ENCODE assay signal across 14 cellular contexts in genomic region chr5:88819332-88819999, GRCh38.
DNase-seq lines count a peak whose midpoint lies in the region; ATAC-seq and TF ChIP-seq lines count a peak whose summit lies in the region.
"Had no signal": no experiment of that assay in that cellular context is flagged by ENCODE, and none has a peak within 500 bp of the region (broad histone marks: within the 10 kb centered on the region; RNA-seq: fewer than 3 reads in every experiment).

No MANE protein-coding gene starts in this region.

- H2AFZ ChIP-seq in OCI-LY1 (ENCODE audit: low read length) = no peak overlapping the region

- peaks cover 100% of the 10 kb centered on the region for H3K4me1 ChIP-seq in OCI-LY1 (ENCODE audit: insufficient read depth, low read length, severe bottlenecking)
- H3K4me1 ChIP-seq in gastrocnemius medialis = peaks cover 81 to 95% of the 10 kb centered on the region in 2 donors
- H3K4me1 ChIP-seq in CD8-positive, alpha-beta T cell (ENCODE audit: insufficient read depth, low read length) = no peaks in the 10 kb centered on the region
- peaks cover 10% of the 10 kb centered on the region for H3K4me1 ChIP-seq in upper lobe of right lung

- peak overlapping the region; percentile 46 for H3K9ac ChIP-seq in OCI-LY1 (ENCODE audit: low read length)

- peak overlapping the region; percentile 59 for H3K4me3 ChIP-seq in OCI-LY1 (ENCODE audit: low read depth, low read length, poor library complexity, severe bottlenecking)
- H3K4me3 ChIP-seq in gastrocnemius medialis = no peak overlapping the region
- H3K4me3 ChIP-seq in CD8-positive, alpha-beta T cell (ENCODE audit: low read depth, low read length) = no peak overlapping the region
- no peak overlapping the region for H3K4me3 ChIP-seq in upper lobe of right lung
- H3K4me3 ChIP-seq: ovary, testis had no signal

- peak overlapping the region; percentile 53 for H3K4me2 ChIP-seq in OCI-LY1 (ENCODE audit: low read length)

- no peaks in the 10 kb centered on the region for H4K20me1 ChIP-seq in OCI-LY1 (ENCODE audit: insufficient read depth, low read length)

- TF ChIP-seq POLR2A in gastrocnemius medialis (IDR thresholded peaks at IDR 0.05) = no peak

- H3F3A ChIP-seq in OCI-LY1 (ENCODE audit: insufficient read depth, low read length) = no peaks in the 10 kb centered on the region

- TF ChIP-seq CTCF in OCI-LY1 (IDR thresholded peaks at IDR 0.05; ENCODE audit: low read length) (no peak), gastrocnemius medialis (IDR thresholded peaks at IDR 0.05 in 4 of 5, conservative IDR thresholded peaks at IDR 0.05 in 1 of 5) (no peak), upper lobe of right lung (IDR thresholded peaks at IDR 0.05) (no peak)
- TF ChIP-seq CTCF in CD8-positive, alpha-beta T cell (IDR thresholded peaks at IDR 0.05) = no peak

- H3K27ac ChIP-seq in OCI-LY1 (ENCODE audit: low read depth, low read length, poor library complexity, severe bottlenecking) = peak overlapping the region; percentile 97
- H3K27ac ChIP-seq in gastrocnemius medialis = peak overlapping the region; percentile 84 to 90 (median 87)
- no peak overlapping the region for H3K27ac ChIP-seq in CD8-positive, alpha-beta T cell (ENCODE audit: low read depth, low read length)
- H3K27ac ChIP-seq in upper lobe of right lung = no peak overlapping the region
- H3K27ac ChIP-seq: ovary, testis had no signal

- no peaks in the 10 kb centered on the region for H3K36me3 Mint-ChIP-seq in CD8-positive, alpha-beta T cell
- no peaks in the 10 kb centered on the region for H3K36me3 Mint-ChIP-seq in activated naive CD8-positive, alpha-beta T cell treated with anti-CD3 and anti-CD28 coated beads, Interleukin-2, amount 50 U/mL, for 24 hours (ENCODE audit: low read depth)
- H3K36me3 Mint-ChIP-seq: CD4-positive, CD25-positive, alpha-beta regulatory T cell had no signal

- intact Hi-C loops in gastrocnemius medialis (cut with DNase I; ENCODE audit: low total_unique reads) (loop anchor here (2.0 kb wide), 1 partner anchor 33 kb away; no protein-coding TSS in a partner anchor), upper lobe of right lung (cut with DNase I) (no loop called here)
- intact Hi-C loops in CD8-positive, alpha-beta T cell (cut with DNase I, micrococcal nuclease) = no loop called here

- POLR2A ChIA-PET in CD8-positive, alpha-beta T cell (lab: Charles Lee) = interaction anchor here (1.2 kb wide), 1 partner anchor 14 kb away, joined by 3 read pairs; no protein-coding TSS in a partner anchor

- peaks cover 87% of the 10 kb centered on the region for H3K79me2 ChIP-seq in OCI-LY1 (ENCODE audit: insufficient read depth, low read length)

- H3K4me3 Mint-ChIP-seq in CD8-positive, alpha-beta T cell = no peak overlapping the region
- no peak overlapping the region for H3K4me3 Mint-ChIP-seq in activated naive CD8-positive, alpha-beta T cell treated with anti-CD3 and anti-CD28 coated beads, Interleukin-2, amount 50 U/mL, for 24 hours
- H3K4me3 Mint-ChIP-seq: CD4-positive, CD25-positive, alpha-beta regulatory T cell had no signal

- peak; percentile 47 for ATAC-seq in GM18868 (IDR thresholded peaks at IDR 0.05; ENCODE audit: unreplicated experiment)
- peak; percentile 48 for ATAC-seq in HG02885 (IDR thresholded peaks at IDR 0.05; ENCODE audit: poor library complexity, unreplicated experiment)
- ATAC-seq in gastrocnemius medialis = peak in 1 of 2 donors; percentile 31
- no peak for ATAC-seq in CD8-positive, alpha-beta T cell
- ATAC-seq in activated naive CD8-positive, alpha-beta T cell treated with anti-CD3 and anti-CD28 coated beads, Interleukin-2, amount 50 U/mL, for 24 hours = no peak
- ATAC-seq in GM21526 (IDR thresholded peaks at IDR 0.05; ENCODE audit: low FRiP score, unreplicated experiment) = no peak
- ATAC-seq in upper lobe of right lung = no peak

- in situ Hi-C loops in gastrocnemius medialis (cut with MboI; ENCODE audit: low sequenced_read_pairs in 4 of 4) = no loop called here

- peaks cover 54% of the 10 kb centered on the region for H3K36me3 ChIP-seq in OCI-LY1 (ENCODE audit: insufficient read depth, low read length)
- peaks cover 0 to 15% of the 10 kb centered on the region in 2 donors for H3K36me3 ChIP-seq in gastrocnemius medialis
- no peaks in the 10 kb centered on the region for H3K36me3 ChIP-seq in CD8-positive, alpha-beta T cell (ENCODE audit: insufficient read depth, low read length)
- peaks cover 12% of the 10 kb centered on the region for H3K36me3 ChIP-seq in upper lobe of right lung
- H3K36me3 ChIP-seq: ovary had no signal

- H3K27me3 ChIP-seq in OCI-LY1 (ENCODE audit: insufficient read depth, low read length) (no peaks in the 10 kb centered on the region), gastrocnemius medialis (no peaks in the 10 kb centered on the region), upper lobe of right lung (no peaks in the 10 kb centered on the region)
- H3K27me3 ChIP-seq in CD8-positive, alpha-beta T cell (ENCODE audit: insufficient read depth, low read length) = no peaks in the 10 kb centered on the region
- H3K27me3 ChIP-seq: ovary, spleen, testis had no signal

- no peak overlapping the region for H3K27ac Mint-ChIP-seq in CD8-positive, alpha-beta T cell
- no peak overlapping the region for H3K27ac Mint-ChIP-seq in activated naive CD8-positive, alpha-beta T cell treated with anti-CD3 and anti-CD28 coated beads, Interleukin-2, amount 50 U/mL, for 24 hours
- H3K27ac Mint-ChIP-seq: CD4-positive, CD25-positive, alpha-beta regulatory T cell had no signal

- H3K9me2 ChIP-seq in OCI-LY1 (ENCODE audit: low read depth, low read length) = no peaks in the 10 kb centered on the region

- CTCF ChIA-PET in CD8-positive, alpha-beta T cell (lab: Charles Lee) = no interaction called here

- DNase-seq in gastrocnemius medialis (no peak), upper lobe of right lung (no peak)
- no peak for DNase-seq in CD8-positive, alpha-beta T cell
- DNase-seq in activated naive CD8-positive, alpha-beta T cell treated with anti-CD3 and anti-CD28 coated beads, Interleukin-2, amount 50 U/mL, for 24 hours = no peak
- DNase-seq: CD4-positive, CD25-positive, alpha-beta regulatory T cell; mammary epithelial cell; NCI-H2107; ovary; spleen; testis had no signal

- no peaks in the 10 kb centered on the region for H3K9me3 Mint-ChIP-seq in CD8-positive, alpha-beta T cell
- no peaks in the 10 kb centered on the region for H3K9me3 Mint-ChIP-seq in activated naive CD8-positive, alpha-beta T cell treated with anti-CD3 and anti-CD28 coated beads, Interleukin-2, amount 50 U/mL, for 24 hours
- H3K9me3 Mint-ChIP-seq: CD4-positive, CD25-positive, alpha-beta regulatory T cell had no signal

- H3K9me3 ChIP-seq in OCI-LY1 (ENCODE audit: low read length) (no peaks in the 10 kb centered on the region), gastrocnemius medialis (no peaks in the 10 kb centered on the region), upper lobe of right lung (no peaks in the 10 kb centered on the region)
- H3K9me3 ChIP-seq in CD8-positive, alpha-beta T cell (ENCODE audit: low read length) = no peaks in the 10 kb centered on the region
- H3K9me3 ChIP-seq: ovary, spleen, testis had no signal

- H3K27me3 Mint-ChIP-seq in CD8-positive, alpha-beta T cell (ENCODE audit: low read depth) = peaks cover 5% of the 10 kb centered on the region
- H3K27me3 Mint-ChIP-seq in activated naive CD8-positive, alpha-beta T cell treated with anti-CD3 and anti-CD28 coated beads, Interleukin-2, amount 50 U/mL, for 24 hours = peaks cover 8% of the 10 kb centered on the region
- H3K27me3 Mint-ChIP-seq: CD4-positive, CD25-positive, alpha-beta regulatory T cell had no signal

- H3K4me1 Mint-ChIP-seq in CD8-positive, alpha-beta T cell (ENCODE audit: low read depth) = no peaks in the 10 kb centered on the region
- peaks cover 5% of the 10 kb centered on the region for H3K4me1 Mint-ChIP-seq in activated naive CD8-positive, alpha-beta T cell treated with anti-CD3 and anti-CD28 coated beads, Interleukin-2, amount 50 U/mL, for 24 hours
- H3K4me1 Mint-ChIP-seq: CD4-positive, CD25-positive, alpha-beta regulatory T cell had no signal

Comparison
In these comparisons a context has a peak if more than half of its experiments do, and no peak if none do; other contexts are left out.
1. ATAC-seq: peak in GM18868 (single experiment) and HG02885 (single experiment); none in CD8-positive, alpha-beta T cell (single experiment), activated naive CD8-positive, alpha-beta T cell treated with anti-CD3 and anti-CD28 coated beads, Interleukin-2, amount 50 U/mL, for 24 hours (single experiment), GM21526 (single experiment) and upper lobe of right lung (single experiment).
2. H3K27ac ChIP-seq: peak in OCI-LY1 (single experiment) and gastrocnemius medialis (4 of 4); none in CD8-positive, alpha-beta T cell (single experiment) and upper lobe of right lung (single experiment).